14 cellular contexts compared by ENCODE assay signal in the genomic region with DNA sequence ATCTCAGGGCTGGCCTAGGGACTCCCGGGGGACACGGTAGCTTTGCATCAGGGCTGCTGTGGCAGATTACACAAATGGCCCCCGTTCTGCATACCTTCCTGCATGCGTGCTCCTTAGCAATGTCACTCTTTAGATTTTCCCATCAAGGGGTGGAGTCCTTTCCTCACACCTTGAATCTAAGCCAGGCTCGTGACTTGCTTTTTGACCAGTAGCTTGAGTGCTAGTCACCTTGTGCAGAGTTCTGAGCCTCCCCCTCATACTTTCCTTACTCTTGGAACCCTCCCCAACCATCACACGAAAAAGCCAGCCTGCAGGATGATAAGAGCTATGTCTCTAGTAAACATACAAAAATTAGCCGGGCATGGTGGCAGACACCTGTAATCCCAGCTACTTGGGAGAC. TPM values are rescaled to one million over a fixed set of nuclear protein-coding genes. Genes with fewer than 3 reads are reported as not detected.
"Had no signal": no experiment of that assay in that cellular context is flagged by ENCODE, and none has a peak within 500 bp of the region (broad histone marks: within the 10 kb centered on the region; RNA-seq: fewer than 3 reads in every experiment).

No MANE protein-coding gene starts in this region.

RNA-seq across cellular contexts. Expression of gene GPR32, which starts 3.2 kb away (rescaled TPM):
- total RNA-seq: activated B cell treated with CpG ODN at 0.5 μM for 24 hours; activated CD4-positive, alpha-beta memory T cell treated with anti-CD3 and anti-CD28 coated beads for 36 hours; activated CD4-positive, alpha-beta memory T cell treated with anti-CD3 and anti-CD28 coated beads, Interleukin-2, amount 10 ng/mL, durations not matched to agents 7 days and 5 days; activated CD4-positive, alpha-beta T cell treated with anti-CD3 and anti-CD28 coated beads for 36 hours; activated CD4-positive, alpha-beta T cell treated with anti-CD3 and anti-CD28 coated beads, Interleukin-2, amount 10 ng/mL, durations not matched to agents 24 days and 14 days; activated CD4-positive, alpha-beta T cell treated with anti-CD3 and anti-CD28 coated beads, Interleukin-2, amount 10 ng/mL, durations not matched to agents 7 days and 5 days; activated CD8-positive, alpha-beta memory T cell treated with anti-CD3 and anti-CD28 coated beads for 36 hours; activated CD8-positive, alpha-beta memory T cell treated with anti-CD3 and anti-CD28 coated beads, Interleukin-2, amount 10 ng/mL, durations not matched to agents 7 days and 5 days; activated CD8-positive, alpha-beta T cell treated with anti-CD3 and anti-CD28 coated beads for 36 hours; activated CD8-positive, alpha-beta T cell treated with anti-CD3 and anti-CD28 coated beads, Interleukin-2, amount 10 ng/mL, durations not matched to agents 7 days and 5 days; T-helper 1 cell treated with Interleukin-12 subunit alpha and Interleukin-12 subunit beta and Interleukin-4 antibody, amounts not matched to agents 30 ng/mL and 1 ng/mL, for 36 hours; T-helper 17 cell; T-helper 2 cell treated with Interferon-gamma antibody and Interleukin-4, amounts not matched to agents 100 ng/mL and 5 ng/mL, for 36 hours; WTC11 had no signal

RNA-seq across cellular contexts. Expression of gene ACP4, which starts 16.8 kb away (rescaled TPM):
- total RNA-seq: activated B cell treated with CpG ODN at 0.5 μM for 24 hours; activated CD4-positive, alpha-beta memory T cell treated with anti-CD3 and anti-CD28 coated beads for 36 hours; activated CD4-positive, alpha-beta memory T cell treated with anti-CD3 and anti-CD28 coated beads, Interleukin-2, amount 10 ng/mL, durations not matched to agents 7 days and 5 days; activated CD4-positive, alpha-beta T cell treated with anti-CD3 and anti-CD28 coated beads for 36 hours; activated CD4-positive, alpha-beta T cell treated with anti-CD3 and anti-CD28 coated beads, Interleukin-2, amount 10 ng/mL, durations not matched to agents 24 days and 14 days; activated CD4-positive, alpha-beta T cell treated with anti-CD3 and anti-CD28 coated beads, Interleukin-2, amount 10 ng/mL, durations not matched to agents 7 days and 5 days; activated CD8-positive, alpha-beta memory T cell treated with anti-CD3 and anti-CD28 coated beads for 36 hours; activated CD8-positive, alpha-beta memory T cell treated with anti-CD3 and anti-CD28 coated beads, Interleukin-2, amount 10 ng/mL, durations not matched to agents 7 days and 5 days; activated CD8-positive, alpha-beta T cell treated with anti-CD3 and anti-CD28 coated beads for 36 hours; activated CD8-positive, alpha-beta T cell treated with anti-CD3 and anti-CD28 coated beads, Interleukin-2, amount 10 ng/mL, durations not matched to agents 7 days and 5 days; T-helper 1 cell treated with Interleukin-12 subunit alpha and Interleukin-12 subunit beta and Interleukin-4 antibody, amounts not matched to agents 30 ng/mL and 1 ng/mL, for 36 hours; T-helper 17 cell; T-helper 2 cell treated with Interferon-gamma antibody and Interleukin-4, amounts not matched to agents 100 ng/mL and 5 ng/mL, for 36 hours; WTC11 had no signal

RNA-seq across cellular contexts. Expression of gene KLK1, which starts 50.1 kb away (rescaled TPM):
- total RNA-seq: T-helper 17 cell had no signal

RNA-seq across cellular contexts. Expression of gene SHANK1, which starts 53.9 kb away (rescaled TPM):
- total RNA-seq: activated B cell treated with CpG ODN at 0.5 μM for 24 hours; activated CD4-positive, alpha-beta memory T cell treated with anti-CD3 and anti-CD28 coated beads for 36 hours; activated CD4-positive, alpha-beta memory T cell treated with anti-CD3 and anti-CD28 coated beads, Interleukin-2, amount 10 ng/mL, durations not matched to agents 7 days and 5 days; activated CD4-positive, alpha-beta T cell treated with anti-CD3 and anti-CD28 coated beads for 36 hours; activated CD4-positive, alpha-beta T cell treated with anti-CD3 and anti-CD28 coated beads, Interleukin-2, amount 10 ng/mL, durations not matched to agents 24 days and 14 days; activated CD4-positive, alpha-beta T cell treated with anti-CD3 and anti-CD28 coated beads, Interleukin-2, amount 10 ng/mL, durations not matched to agents 7 days and 5 days; activated CD8-positive, alpha-beta memory T cell treated with anti-CD3 and anti-CD28 coated beads for 36 hours; activated CD8-positive, alpha-beta memory T cell treated with anti-CD3 and anti-CD28 coated beads, Interleukin-2, amount 10 ng/mL, durations not matched to agents 7 days and 5 days; activated CD8-positive, alpha-beta T cell treated with anti-CD3 and anti-CD28 coated beads, Interleukin-2, amount 10 ng/mL, durations not matched to agents 7 days and 5 days; T-helper 1 cell treated with Interleukin-12 subunit alpha and Interleukin-12 subunit beta and Interleukin-4 antibody, amounts not matched to agents 30 ng/mL and 1 ng/mL, for 36 hours; T-helper 17 cell; T-helper 2 cell treated with Interferon-gamma antibody and Interleukin-4, amounts not matched to agents 100 ng/mL and 5 ng/mL, for 36 hours had no signal
